8 cellular contexts compared by ENCODE assay signal in the genomic region with DNA sequence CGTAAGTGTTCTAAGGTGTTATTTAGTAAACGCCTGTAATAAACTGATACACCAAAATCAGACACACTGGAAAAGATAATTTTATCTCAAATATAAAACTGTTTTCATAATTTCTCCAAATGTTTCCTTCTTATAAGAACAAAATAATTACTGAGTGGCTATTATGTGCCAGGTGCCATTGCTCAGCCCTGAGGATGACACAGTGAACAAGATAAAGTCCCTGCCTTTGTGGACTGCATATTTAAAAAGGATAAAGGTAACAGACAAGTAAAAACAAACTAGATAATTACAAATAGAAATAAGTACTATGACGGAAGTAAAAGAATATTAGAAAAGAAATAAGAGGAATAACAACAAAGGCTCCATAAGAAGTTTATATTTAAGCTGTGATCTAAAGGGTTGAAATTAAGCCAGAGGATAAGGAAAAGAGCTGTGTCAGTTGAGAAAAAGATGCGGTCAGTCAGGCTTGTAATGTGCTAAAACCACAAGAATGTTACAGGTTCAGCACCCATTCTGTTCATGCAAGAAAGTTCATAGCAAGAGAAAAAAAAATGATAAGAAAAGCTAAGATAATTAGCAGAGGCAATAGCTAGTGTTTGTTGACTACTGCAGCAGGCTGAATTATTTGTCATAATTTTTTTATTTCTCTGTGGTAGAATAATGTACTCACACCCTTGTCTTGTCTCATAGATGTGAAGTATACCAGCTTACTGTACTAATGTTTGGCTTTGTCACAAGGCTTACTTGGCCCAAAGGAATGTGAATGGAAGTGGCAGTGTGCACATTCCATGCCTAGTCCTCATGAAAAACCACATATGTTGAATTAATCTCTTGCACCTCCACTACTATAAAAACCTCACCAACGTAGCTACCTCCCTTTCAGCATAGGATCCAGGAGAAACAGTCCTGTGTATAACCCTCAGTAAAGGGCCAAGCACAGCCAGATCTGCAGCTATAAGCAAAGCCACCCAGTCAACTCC.
DNase-seq lines count a peak whose midpoint lies in the region; ATAC-seq and TF ChIP-seq lines count a peak whose summit lies in the region.

No MANE protein-coding gene starts in this region.

- H3K9me3 Mint-ChIP-seq in natural killer cell, result peaks cover 9 to 11% of the 10 kb centered on the region in 2 donors

- H3K27ac Mint-ChIP-seq in natural killer cell, result peak overlapping the region; percentile 0 to 5

- H3K4me1 Mint-ChIP-seq in natural killer cell, result peaks cover 34 to 40% of the 10 kb centered on the region in 2 donors

- peak overlapping the region; percentile 32 for H3K4me3 Mint-ChIP-seq in natural killer cell

- peak; percentile 80 for ATAC-seq in GM18867 (IDR thresholded peaks at IDR 0.05; ENCODE audit: unreplicated experiment)
- peak; percentile 64 for ATAC-seq in HG03103 (IDR thresholded peaks at IDR 0.05; ENCODE audit: low read depth, unreplicated experiment)
- ATAC-seq in natural killer cell, result peak; percentile 78 to 89 (median 78)
- ATAC-seq in GM18502 (IDR thresholded peaks at IDR 0.05; ENCODE audit: poor library complexity, unreplicated experiment), result no peak

- no peak for TF ChIP-seq CTCF in natural killer cell (IDR thresholded peaks at IDR 0.05)

- H3K27me3 Mint-ChIP-seq in natural killer cell (ENCODE audit: low read depth in 2 of 2), result peaks cover 0 to 6% of the 10 kb centered on the region in 2 donors

- H3K36me3 Mint-ChIP-seq in natural killer cell, result peaks cover 32% of the 10 kb centered on the region

- intact Hi-C loops in natural killer cell (cut with micrococcal nuclease), result loop anchor here (2.0 kb wide), 1 partner anchor 75 kb away; the partner anchor contains the start of gene CRPPA

- DNase-seq in SW480 (ENCODE audit: low spot score) (peak; percentile 87), natural killer cell (no peak), nucleus accumbens (lab: John Stamatoyannopoulos, UW) (no peak), cortex of kidney (lab: John Stamatoyannopoulos, UW) (no peak), NCI-H1436 (lab: John Stamatoyannopoulos, UW) (no peak)
